Comparison of ENCODE assay signal across 1 cellular context in the genomic region with DNA sequence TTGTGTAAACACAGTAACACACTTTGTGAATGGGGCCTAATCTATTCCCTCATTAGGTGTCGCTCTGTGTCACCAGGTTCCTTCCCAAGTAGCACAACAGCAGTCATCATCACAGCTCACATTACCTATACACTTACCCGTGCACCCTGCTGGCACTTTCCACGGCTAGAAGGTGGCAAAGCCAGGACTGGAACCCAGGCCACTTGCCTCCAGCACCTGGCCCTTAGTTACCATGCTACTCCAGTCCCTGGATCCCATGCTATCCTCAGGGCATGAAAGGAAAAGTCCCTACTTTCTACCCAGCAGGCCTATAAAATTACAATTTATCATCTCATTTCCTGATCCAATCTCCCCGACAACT.
TF ChIP-seq lines count a peak whose summit lies in the region.

No MANE protein-coding gene starts in this region.

TF ChIP-seq in K562, 482 proteins besides CTCF, POLR2A, EP300 and RAD21:
- TF ChIP-seq TRIM25 (IDR thresholded peaks at IDR 0.05; ENCODE audit: borderline replicate concordance) (no peak), RBM34 (IDR thresholded peaks at IDR 0.05; ENCODE audit: borderline replicate concordance, insufficient read depth, low read length) (no peak), ZNF785 (CRISPR knock-in tag; IDR thresholded peaks at IDR 0.05) (no peak), KDM5B (IDR thresholded peaks at IDR 0.05; ENCODE audit: insufficient replicate concordance, low read depth, low read length) (no peak), FOXM1 (IDR thresholded peaks at IDR 0.05; ENCODE audit: low read depth) (no peak), FOXM1 (CRISPR knock-in tag; IDR thresholded peaks at IDR 0.05; ENCODE audit: low read depth) (no peak), CREM (IDR thresholded peaks at IDR 0.05; ENCODE audit: low read depth) (no peak), MXI1 (IDR thresholded peaks at IDR 0.05; ENCODE audit: low read depth, low read length) (no peak)
- TF ChIP-seq, protein P1, sequence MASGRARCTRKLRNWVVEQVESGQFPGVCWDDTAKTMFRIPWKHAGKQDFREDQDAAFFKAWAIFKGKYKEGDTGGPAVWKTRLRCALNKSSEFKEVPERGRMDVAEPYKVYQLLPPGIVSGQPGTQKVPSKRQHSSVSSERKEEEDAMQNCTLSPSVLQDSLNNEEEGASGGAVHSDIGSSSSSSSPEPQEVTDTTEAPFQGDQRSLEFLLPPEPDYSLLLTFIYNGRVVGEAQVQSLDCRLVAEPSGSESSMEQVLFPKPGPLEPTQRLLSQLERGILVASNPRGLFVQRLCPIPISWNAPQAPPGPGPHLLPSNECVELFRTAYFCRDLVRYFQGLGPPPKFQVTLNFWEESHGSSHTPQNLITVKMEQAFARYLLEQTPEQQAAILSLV (tag; IDR thresholded peaks at IDR 0.05): no peak
- TF ChIP-seq, protein P2, sequence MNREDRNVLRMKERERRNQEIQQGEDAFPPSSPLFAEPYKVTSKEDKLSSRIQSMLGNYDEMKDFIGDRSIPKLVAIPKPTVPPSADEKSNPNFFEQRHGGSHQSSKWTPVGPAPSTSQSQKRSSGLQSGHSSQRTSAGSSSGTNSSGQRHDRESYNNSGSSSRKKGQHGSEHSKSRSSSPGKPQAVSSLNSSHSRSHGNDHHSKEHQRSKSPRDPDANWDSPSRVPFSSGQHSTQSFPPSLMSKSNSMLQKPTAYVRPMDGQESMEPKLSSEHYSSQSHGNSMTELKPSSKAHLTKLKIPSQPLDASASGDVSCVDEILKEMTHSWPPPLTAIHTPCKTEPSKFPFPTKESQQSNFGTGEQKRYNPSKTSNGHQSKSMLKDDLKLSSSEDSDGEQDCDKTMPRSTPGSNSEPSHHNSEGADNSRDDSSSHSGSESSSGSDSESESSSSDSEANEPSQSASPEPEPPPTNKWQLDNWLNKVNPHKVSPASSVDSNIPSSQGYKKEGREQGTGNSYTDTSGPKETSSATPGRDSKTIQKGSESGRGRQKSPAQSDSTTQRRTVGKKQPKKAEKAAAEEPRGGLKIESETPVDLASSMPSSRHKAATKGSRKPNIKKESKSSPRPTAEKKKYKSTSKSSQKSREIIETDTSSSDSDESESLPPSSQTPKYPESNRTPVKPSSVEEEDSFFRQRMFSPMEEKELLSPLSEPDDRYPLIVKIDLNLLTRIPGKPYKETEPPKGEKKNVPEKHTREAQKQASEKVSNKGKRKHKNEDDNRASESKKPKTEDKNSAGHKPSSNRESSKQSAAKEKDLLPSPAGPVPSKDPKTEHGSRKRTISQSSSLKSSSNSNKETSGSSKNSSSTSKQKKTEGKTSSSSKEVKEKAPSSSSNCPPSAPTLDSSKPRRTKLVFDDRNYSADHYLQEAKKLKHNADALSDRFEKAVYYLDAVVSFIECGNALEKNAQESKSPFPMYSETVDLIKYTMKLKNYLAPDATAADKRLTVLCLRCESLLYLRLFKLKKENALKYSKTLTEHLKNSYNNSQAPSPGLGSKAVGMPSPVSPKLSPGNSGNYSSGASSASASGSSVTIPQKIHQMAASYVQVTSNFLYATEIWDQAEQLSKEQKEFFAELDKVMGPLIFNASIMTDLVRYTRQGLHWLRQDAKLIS (CRISPR knock-in tag; IDR thresholded peaks at IDR 0.05): no peak
- TF ChIP-seq, protein P3, sequence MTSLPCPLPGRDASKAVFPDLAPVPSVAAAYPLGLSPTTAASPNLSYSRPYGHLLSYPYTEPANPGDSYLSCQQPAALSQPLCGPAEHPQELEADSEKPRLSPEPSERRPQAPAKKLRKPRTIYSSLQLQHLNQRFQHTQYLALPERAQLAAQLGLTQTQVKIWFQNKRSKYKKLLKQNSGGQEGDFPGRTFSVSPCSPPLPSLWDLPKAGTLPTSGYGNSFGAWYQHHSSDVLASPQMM (CRISPR knock-in tag; IDR thresholded peaks at IDR 0.05): no peak
